8 cellular contexts compared by ENCODE assay signal in the genomic region with DNA sequence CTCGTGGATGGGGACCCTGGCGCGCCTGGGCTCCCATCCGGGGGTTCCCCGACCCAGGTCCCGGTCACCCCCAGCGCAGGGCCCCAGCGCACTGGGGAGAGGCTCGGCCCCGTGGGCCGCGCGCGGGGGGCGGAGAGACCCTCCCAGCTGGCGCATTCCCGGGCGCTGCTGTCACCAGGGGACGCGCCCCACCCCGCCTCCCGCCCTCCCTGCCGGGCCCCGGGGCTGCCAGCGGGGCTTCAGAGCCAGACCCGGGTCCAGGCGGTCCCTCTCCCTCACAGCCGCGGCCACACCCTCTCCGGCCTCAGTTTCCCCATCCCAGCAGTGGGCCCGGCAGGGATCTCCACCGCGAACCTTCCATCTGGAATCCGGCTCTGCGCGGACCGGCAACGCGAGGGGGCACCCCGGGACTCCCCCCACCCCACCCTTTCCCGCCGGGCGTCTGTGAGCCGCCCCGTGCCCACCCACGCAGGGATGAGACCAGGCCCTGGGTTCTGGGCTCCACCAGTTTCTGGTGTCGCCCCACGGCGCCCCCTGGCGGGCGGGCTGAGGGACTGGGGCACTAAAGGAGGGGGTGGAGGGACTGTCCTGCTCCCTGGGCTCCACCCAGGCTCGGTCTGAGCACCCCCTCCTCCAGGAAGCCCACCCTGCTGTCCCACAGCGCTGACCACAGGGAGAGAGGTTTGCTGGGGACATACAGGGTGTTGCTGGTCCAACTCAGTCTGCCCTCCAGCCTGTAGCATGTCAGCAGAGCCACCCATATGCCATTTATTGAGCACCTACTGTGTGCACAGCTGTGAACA. TPM values are rescaled to one million over a fixed set of nuclear protein-coding genes. Genes with fewer than 3 reads are reported as not detected.
DNase-seq lines count a peak whose midpoint lies in the region; ATAC-seq and TF ChIP-seq lines count a peak whose summit lies in the region.

No MANE protein-coding gene starts in this region.

- POLR2A ChIA-PET in CD4-positive, alpha-beta memory T cell (lab: Charles Lee; ENCODE audit: partially characterized antibody) = interaction anchor here (0.7 kb wide), 1 partner anchor 23 kb away, joined by 3 read pairs; a partner anchor contains a TSS

- peak; percentile 47 for TF ChIP-seq CTCF in LNCaP clone FGC (IDR thresholded peaks at IDR 0.05; ENCODE audit: control insufficient read depth, extremely low read depth, insufficient read depth)

- peaks cover 13% of the 10 kb centered on the region for H3K4me1 ChIP-seq in CD4-positive, alpha-beta memory T cell (ENCODE audit: insufficient read depth, low read length)

- H3K4me3 ChIP-seq in CD4-positive, alpha-beta memory T cell (ENCODE audit: low read length in 2 of 2) = no peak overlapping the region
- no peak overlapping the region for H3K4me3 ChIP-seq in LNCaP clone FGC (ENCODE audit: low read depth, low read length)

- peaks cover 5 to 19% (median 8%) of the 10 kb centered on the region in 4 donors for H3K4me1 Mint-ChIP-seq in CD4-positive, alpha-beta memory T cell
- H3K4me1 Mint-ChIP-seq in activated CD4-positive, alpha-beta T cell treated with anti-CD3 and anti-CD28 coated beads, Interleukin-2, amount 10 ng/mL, durations not matched to agents 24 days and 14 days = peaks cover 2% of the 10 kb centered on the region
- H3K4me1 Mint-ChIP-seq in naive B cell = peaks cover 0 to 9% (median 8%) of the 10 kb centered on the region in 3 donors
- peaks cover 30% of the 10 kb centered on the region for H3K4me1 Mint-ChIP-seq in stimulated activated naive CD8-positive, alpha-beta T cell treated with anti-CD3 and anti-CD28 coated beads, Interleukin-15, amount 100 ng/mL, for 72 hours

- H3K4me3 Mint-ChIP-seq in CD4-positive, alpha-beta memory T cell = peak overlapping the region in 3 of 8 donors; percentile 20 to 41 (median 29)
- peak overlapping the region; percentile 55 for H3K4me3 Mint-ChIP-seq in activated CD4-positive, alpha-beta T cell treated with anti-CD3 and anti-CD28 coated beads, Interleukin-2, amount 10 ng/mL, durations not matched to agents 24 days and 14 days
- H3K4me3 Mint-ChIP-seq in naive B cell = peak overlapping the region in 3 of 8 donors; percentile 40 to 52 (median 48)
- H3K4me3 Mint-ChIP-seq in stimulated activated naive CD8-positive, alpha-beta T cell treated with anti-CD3 and anti-CD28 coated beads, Interleukin-15, amount 100 ng/mL, for 72 hours = peak overlapping the region; percentile 55 to 61

- peak; percentile 60 to 69 (median 68) for DNase-seq in CD4-positive, alpha-beta memory T cell
- DNase-seq in LNCaP clone FGC (ENCODE audit: low read depth) (no peak), naive B cell (peak; percentile 41), occipital lobe (lab: John Stamatoyannopoulos, UW) (no peak)
- peak; percentile 91 for DNase-seq in activated CD4-positive, alpha-beta T cell treated with anti-CD3 and anti-CD28 coated beads, Interleukin-2, amount 10 ng/mL, durations not matched to agents 24 days and 14 days
- DNase-seq in effector CD8-positive, alpha-beta T cell (lab: John Stamatoyannopoulos, UW) = peak; percentile 53
- peak; percentile 76 to 82 for DNase-seq in stimulated activated naive CD8-positive, alpha-beta T cell treated with anti-CD3 and anti-CD28 coated beads, Interleukin-15, amount 100 ng/mL, for 72 hours

- CTCF ChIA-PET in CD4-positive, alpha-beta memory T cell (lab: Charles Lee; ENCODE audit: partially characterized antibody) = interaction anchor here (0.7 to 1.2 kb wide), 4 partner anchors 42 to 234 kb away, joined by 3 to 4 read pairs (median 3); no protein-coding TSS in a partner anchor

- peaks cover 0 to 12% of the 10 kb centered on the region in 2 donors for H3K27me3 Mint-ChIP-seq in CD4-positive, alpha-beta memory T cell
- H3K27me3 Mint-ChIP-seq in activated CD4-positive, alpha-beta T cell treated with anti-CD3 and anti-CD28 coated beads, Interleukin-2, amount 10 ng/mL, durations not matched to agents 24 days and 14 days = peaks cover 14% of the 10 kb centered on the region
- H3K27me3 Mint-ChIP-seq in naive B cell = peaks cover 23 to 80% (median 52%) of the 10 kb centered on the region in 3 donors
- H3K27me3 Mint-ChIP-seq in stimulated activated naive CD8-positive, alpha-beta T cell treated with anti-CD3 and anti-CD28 coated beads, Interleukin-15, amount 100 ng/mL, for 72 hours = peaks cover 66% of the 10 kb centered on the region

- H3K9me3 Mint-ChIP-seq in CD4-positive, alpha-beta memory T cell = no peaks in the 10 kb centered on the region
- H3K9me3 Mint-ChIP-seq in activated CD4-positive, alpha-beta T cell treated with anti-CD3 and anti-CD28 coated beads, Interleukin-2, amount 10 ng/mL, durations not matched to agents 24 days and 14 days = no peaks in the 10 kb centered on the region
- peaks cover 0 to 9% (median 2%) of the 10 kb centered on the region in 7 donors for H3K9me3 Mint-ChIP-seq in naive B cell
- no peaks in the 10 kb centered on the region for H3K9me3 Mint-ChIP-seq in stimulated activated naive CD8-positive, alpha-beta T cell treated with anti-CD3 and anti-CD28 coated beads, Interleukin-15, amount 100 ng/mL, for 72 hours

- H3K27ac ChIP-seq in CD4-positive, alpha-beta memory T cell (ENCODE audit: low read depth, low read length) = no peak overlapping the region

- H3K9me3 ChIP-seq in CD4-positive, alpha-beta memory T cell (ENCODE audit: control insufficient read depth in 1 of 2, low read length in 2 of 2) = no peaks in the 10 kb centered on the region

- no peaks in the 10 kb centered on the region for H3K36me3 ChIP-seq in CD4-positive, alpha-beta memory T cell (ENCODE audit: insufficient read depth, low read length)

- no peak overlapping the region for H3K27ac Mint-ChIP-seq in CD4-positive, alpha-beta memory T cell
- H3K27ac Mint-ChIP-seq in activated CD4-positive, alpha-beta T cell treated with anti-CD3 and anti-CD28 coated beads, Interleukin-2, amount 10 ng/mL, durations not matched to agents 24 days and 14 days = no peak overlapping the region
- peak overlapping the region in 1 of 6 donors; percentile 30 for H3K27ac Mint-ChIP-seq in naive B cell
- H3K27ac Mint-ChIP-seq in stimulated activated naive CD8-positive, alpha-beta T cell treated with anti-CD3 and anti-CD28 coated beads, Interleukin-15, amount 100 ng/mL, for 72 hours = no peak overlapping the region

- intact Hi-C loops in CD4-positive, alpha-beta memory T cell (cut with micrococcal nuclease) = loop anchor here (1.0 to 2.0 kb wide), 4 partner anchors 10 to 234 kb away; no protein-coding TSS in a partner anchor
- intact Hi-C loops in activated CD4-positive, alpha-beta T cell treated with anti-CD3 and anti-CD28 coated beads, Interleukin-2, amount 10 ng/mL, durations not matched to agents 24 days and 14 days (cut with micrococcal nuclease) = loop anchor here (5.0 kb wide), 2 partner anchors 36 to 66 kb away; a partner anchor contains a TSS

- no peaks in the 10 kb centered on the region for H3K27me3 ChIP-seq in CD4-positive, alpha-beta memory T cell (ENCODE audit: insufficient read depth, low read length)

- H3K36me3 Mint-ChIP-seq in CD4-positive, alpha-beta memory T cell = no peaks in the 10 kb centered on the region
- H3K36me3 Mint-ChIP-seq in activated CD4-positive, alpha-beta T cell treated with anti-CD3 and anti-CD28 coated beads, Interleukin-2, amount 10 ng/mL, durations not matched to agents 24 days and 14 days (ENCODE audit: low read depth) = peaks cover 2% of the 10 kb centered on the region
- H3K36me3 Mint-ChIP-seq in naive B cell = peaks cover 0 to 9% of the 10 kb centered on the region in 2 donors

- ATAC-seq in naive B cell (ENCODE audit: low read depth in 2 of 2) (peak; percentile 70 to 74), HG02642 (IDR thresholded peaks at IDR 0.05; ENCODE audit: poor library complexity, unreplicated experiment) (no peak)
- ATAC-seq in stimulated activated naive CD8-positive, alpha-beta T cell treated with anti-CD3 and anti-CD28 coated beads, Interleukin-15, amount 100 ng/mL, for 72 hours = peak; percentile 63

RNA-seq across cellular contexts. Expression of a gene that starts 0.9 kb away (rescaled TPM):
- total RNA-seq in CD4-positive, alpha-beta memory T cell = 1 to 10 TPM; 2.4 to 3.6 TPM
- polyA plus RNA-seq in CD4-positive, alpha-beta memory T cell = 1 to 10 TPM; 1.5 to 2.3 TPM
- 5.4 and 6.6 TPM in 2 replicates for total RNA-seq in activated CD4-positive, alpha-beta T cell treated with anti-CD3 and anti-CD28 coated beads, Interleukin-2, amount 10 ng/mL, durations not matched to agents 24 days and 14 days
- polyA plus RNA-seq in naive B cell (ENCODE audit: low read depth in 6 of 6) = not detected
- not detected for total RNA-seq in occipital lobe

RNA-seq across cellular contexts. Expression of a gene that starts 10.2 kb away (rescaled TPM):
- total RNA-seq in CD4-positive, alpha-beta memory T cell = not detected
- polyA plus RNA-seq in CD4-positive, alpha-beta memory T cell = not detected
- total RNA-seq in activated CD4-positive, alpha-beta T cell treated with anti-CD3 and anti-CD28 coated beads, Interleukin-2, amount 10 ng/mL, durations not matched to agents 24 days and 14 days = not detected in 2 replicates
- polyA plus RNA-seq in naive B cell (ENCODE audit: low read depth in 6 of 6) = not detected
- not detected for total RNA-seq in occipital lobe

RNA-seq across cellular contexts. Expression of a gene that starts 22.7 kb away (rescaled TPM):
- total RNA-seq in CD4-positive, alpha-beta memory T cell = 1 to 10 TPM; 2.9 to 3.3 TPM
- polyA plus RNA-seq in CD4-positive, alpha-beta memory T cell = 1 to 10 TPM in 1 of 2 donors, under 1 TPM in 1; 1.00 to 2.8 TPM
- 1.1 and 1.7 TPM in 2 replicates for total RNA-seq in activated CD4-positive, alpha-beta T cell treated with anti-CD3 and anti-CD28 coated beads, Interleukin-2, amount 10 ng/mL, durations not matched to agents 24 days and 14 days
- 1 to 10 TPM in 2 of 6 donors, under 1 TPM in 4; 0.72 to 1.4 (median 0.90) TPM for polyA plus RNA-seq in naive B cell (ENCODE audit: low read depth in 6 of 6)
- total RNA-seq in occipital lobe = 0.31 TPM

RNA-seq across cellular contexts. Expression of a gene that starts 23.5 kb away (rescaled TPM):
- 1 to 10 TPM; 3.1 to 3.7 TPM for total RNA-seq in CD4-positive, alpha-beta memory T cell
- not detected for polyA plus RNA-seq in CD4-positive, alpha-beta memory T cell
- total RNA-seq in activated CD4-positive, alpha-beta T cell treated with anti-CD3 and anti-CD28 coated beads, Interleukin-2, amount 10 ng/mL, durations not matched to agents 24 days and 14 days = 1.0 and 1.6 TPM in 2 replicates
- under 1 TPM in 1 of 6 donors, not detected in 5; 0.09 TPM for polyA plus RNA-seq in naive B cell (ENCODE audit: low read depth in 6 of 6)
- 1.7 TPM for total RNA-seq in occipital lobe

RNA-seq across cellular contexts. Expression of a gene that starts 34.7 kb away (rescaled TPM):
- total RNA-seq in CD4-positive, alpha-beta memory T cell = 10 to 100 TPM; 68.8 to 79.8 TPM
- polyA plus RNA-seq in CD4-positive, alpha-beta memory T cell = 10 to 100 TPM; 41.5 to 48.9 TPM
- total RNA-seq in activated CD4-positive, alpha-beta T cell treated with anti-CD3 and anti-CD28 coated beads, Interleukin-2, amount 10 ng/mL, durations not matched to agents 24 days and 14 days = 34.0 and 38.0 TPM in 2 replicates
- 10 to 100 TPM; 39.0 to 78.2 (median 46.9) TPM for polyA plus RNA-seq in naive B cell (ENCODE audit: low read depth in 6 of 6)
- 18.6 TPM for total RNA-seq in occipital lobe

Comparison
In these comparisons a context has a peak if more than half of its experiments do, and no peak if none do; other contexts are left out.
1. DNase-seq: peak in CD4-positive, alpha-beta memory T cell (5 of 5), activated CD4-positive, alpha-beta T cell treated with anti-CD3 and anti-CD28 coated beads, Interleukin-2, amount 10 ng/mL, durations not matched to agents 24 days and 14 days (single experiment), effector CD8-positive, alpha-beta T cell (single experiment), naive B cell (single experiment) and stimulated activated naive CD8-positive, alpha-beta T cell treated with anti-CD3 and anti-CD28 coated beads, Interleukin-15, amount 100 ng/mL, for 72 hours (2 of 2); none in LNCaP clone FGC (single experiment) and occipital lobe (single experiment).